9 cellular contexts compared by ENCODE assay signal in genomic region chr4:157221895-157222763, GRCh38. TPM values are rescaled to one million over a fixed set of nuclear protein-coding genes. Genes with fewer than 3 reads are reported as not detected.
DNase-seq lines count a peak whose midpoint lies in the region; ATAC-seq and TF ChIP-seq lines count a peak whose summit lies in the region.
"Had no signal": no experiment of that assay in that cellular context is flagged by ENCODE, and none has a peak within 500 bp of the region (broad histone marks: within the 10 kb centered on the region; RNA-seq: fewer than 3 reads in every experiment).

No MANE protein-coding gene starts in this region.

- no peaks in the 10 kb centered on the region for H3K79me2 ChIP-seq in GM23248 (ENCODE audit: insufficient read depth)

- DNase-seq in GM23248 = peak; percentile 12
- DNase-seq in NCI-H748 (lab: John Stamatoyannopoulos, UW; ENCODE audit: unreplicated experiment) = peak; percentile 89
- peak in 1 of 2 donors; percentile 7 for DNase-seq in foreskin keratinocyte
- DNase-seq in prostate gland (ENCODE audit: low spot score) = no peak
- DNase-seq in AG08395 (ENCODE audit: low spot score) = no peak
- DNase-seq in NAMALWA (ENCODE audit: low spot score) = no peak

- no peaks in the 10 kb centered on the region for H3K9me2 ChIP-seq in GM23248 (ENCODE audit: insufficient read depth)

- H4K20me1 ChIP-seq in GM23248 (ENCODE audit: insufficient read depth) = no peaks in the 10 kb centered on the region

- H3K27ac ChIP-seq in GM23248 = no peak overlapping the region
- no peak overlapping the region for H3K27ac ChIP-seq in foreskin keratinocyte
- no peak overlapping the region for H3K27ac ChIP-seq in prostate gland
- H3K27ac ChIP-seq: neutrophil had no signal

- no peak overlapping the region for H3K9ac ChIP-seq in GM23248

- H3K27me3 ChIP-seq in GM23248 (replicated peaks; ENCODE audit: insufficient read depth) (peaks cover 69% of the 10 kb centered on the region), foreskin keratinocyte (peaks cover 67% of the 10 kb centered on the region), prostate gland (replicated peaks; ENCODE audit: insufficient read depth) (peaks cover 14% of the 10 kb centered on the region)

- no peaks in the 10 kb centered on the region for H3F3A ChIP-seq in GM23248 (ENCODE audit: insufficient read depth)

- H3K9me3 ChIP-seq in GM23248 (ENCODE audit: low read depth) (no peaks in the 10 kb centered on the region), prostate gland (no peaks in the 10 kb centered on the region)
- H3K9me3 ChIP-seq: neutrophil had no signal

- H3K4me1 ChIP-seq in GM23248 (ENCODE audit: insufficient read depth) = no peaks in the 10 kb centered on the region
- H3K4me1 ChIP-seq in foreskin keratinocyte = no peaks in the 10 kb centered on the region
- no peaks in the 10 kb centered on the region for H3K4me1 ChIP-seq in prostate gland (replicated peaks)

- H2AFZ ChIP-seq in GM23248 = peak overlapping the region; percentile 78

- ATAC-seq in foreskin keratinocyte = peak; percentile 12
- ATAC-seq in HG03196 (IDR thresholded peaks at IDR 0.05; ENCODE audit: unreplicated experiment) = no peak
- no peak for ATAC-seq in GM21529 (IDR thresholded peaks at IDR 0.05; ENCODE audit: unreplicated experiment)

- TF ChIP-seq CTCF in foreskin keratinocyte (conservative IDR thresholded peaks at IDR 0.05) = no peak
- TF ChIP-seq CTCF in prostate gland (IDR thresholded peaks at IDR 0.05) = no peak

- H3K4me3 ChIP-seq in GM23248 = peak overlapping the region; percentile 67
- peak overlapping the region; percentile 4 to 6 for H3K4me3 ChIP-seq in prostate gland

- H3K36me3 ChIP-seq in GM23248 (ENCODE audit: low read depth) (no peaks in the 10 kb centered on the region), prostate gland (no peaks in the 10 kb centered on the region)
- H3K36me3 ChIP-seq: neutrophil had no signal

- intact Hi-C loops in prostate gland (cut with DNase I) = loop anchor here (10.0 kb wide), 1 partner anchor 753 kb away; no protein-coding TSS in a partner anchor

- peak overlapping the region; percentile 69 for H3K4me2 ChIP-seq in GM23248 (ENCODE audit: unreplicated experiment)

- in situ Hi-C loops in GM23248 (cut with MboI) = loop anchor here (25.0 kb wide), 1 partner anchor 940 kb away; the partner anchor contains the start of gene GASK1B

- 3 to 5% methylated on average over 44 to 58 of the region's 58 CpGs for WGBS in GM23248 (ENCODE audit: low coverage in 1 of 2, low lambda C conversion rate in 2 of 2, missing lambda C conversion rate in 2 of 2), 2 experiments
- WGBS in prostate gland = under 1% methylated on average over 44 of the region's 58 CpGs

- TF ChIP-seq POLR2A in prostate gland (IDR thresholded peaks at IDR 0.05) = no peak

RNA-seq across cellular contexts. Expression of gene GRIA2, which starts 1.6 kb away (rescaled TPM):
- total RNA-seq in GM23248 (2014; rRNA removed; shearing (Covaris generic)) = not detected in 2 replicates
- polyA plus RNA-seq in GM23248 (2016; fragmentation: Nextera tagmentation; extraction: Ambion mirVana) = not detected in 2 replicates
- not detected in 2 replicates for total RNA-seq in foreskin keratinocyte
- not detected in 2 replicates for polyA plus RNA-seq in foreskin keratinocyte
- total RNA-seq in prostate gland = 1 to 10 TPM in 1 of 2 donors, under 1 TPM in 1; 0.91 to 5.1 TPM

Comparison
In these comparisons a context has a peak if more than half of its experiments do, and no peak if none do; other contexts are left out.
1. DNase-seq: peak in GM23248 (single experiment) and NCI-H748 (single experiment); none in prostate gland (single experiment), AG08395 (single experiment) and NAMALWA (single experiment).